ENCODE assay signal across 21 cellular contexts in genomic region chr3:69786854-69787253, GRCh38. TPM values are rescaled to one million over a fixed set of nuclear protein-coding genes. Genes with fewer than 3 reads are reported as not detected.
A peak's percentile ranks its signal among the peaks of the same experiment; 100 is the strongest.
DNase-seq lines count a peak whose midpoint lies in the region; ATAC-seq and TF ChIP-seq lines count a peak whose summit lies in the region.
"Had no signal": no experiment of that assay in that cellular context is flagged by ENCODE, and none has a peak within 500 bp of the region (broad histone marks: within the 10 kb centered on the region; RNA-seq: fewer than 3 reads in every experiment).

No MANE protein-coding gene starts in this region.

- no peak for TF ChIP-seq CTCF in heart left ventricle (IDR thresholded peaks at IDR 0.05)
- no peak for TF ChIP-seq CTCF in neural crest cell (conservative IDR thresholded peaks at IDR 0.05)
- no peak for TF ChIP-seq CTCF in progenitor cell of endocrine pancreas (IDR thresholded peaks at IDR 0.05; ENCODE audit: unreplicated experiment)

- 39 to 54% (median 44%) methylated on average over 4 of the region's 4 CpGs for WGBS in heart left ventricle, 4 donors

- H3K27me3 Mint-ChIP-seq in neural crest cell (ENCODE audit: low read depth) (no peaks in the 10 kb centered on the region), progenitor cell of endocrine pancreas (no peaks in the 10 kb centered on the region)

- intact Hi-C loops in Right ventricle myocardium inferior (cut with DNase I) (loop anchor here (2.0 kb wide), 1 partner anchor 48 kb away; the partner anchor contains the start of gene MITF), cardiac septum (cut with DNase I) (loop anchor here (5.0 kb wide), 1 partner anchor 45 kb away; no protein-coding TSS in a partner anchor), heart left ventricle (cut with DNase I) (loop anchor here in 5 of 10 donors (5.0 to 10.0 kb wide), 3 partner anchors 40 to 52 kb away; partner anchors contain the start of gene MITF (in 2 of the 5))

- H3K4me3 ChIP-seq in heart left ventricle = no peak overlapping the region
- H3K4me3 ChIP-seq: BLaER1, tibial artery had no signal

- H3K4me1 ChIP-seq in heart left ventricle = peaks cover 11 to 66% (median 50%) of the 10 kb centered on the region in 12 donors
- H3K4me1 ChIP-seq: BLaER1 had no signal

- peak overlapping the region; percentile 2 to 73 (median 52) for H3K27ac ChIP-seq in heart left ventricle
- H3K27ac ChIP-seq: BLaER1, neutrophil had no signal

- H3K27me3 ChIP-seq in heart left ventricle = no peaks in the 10 kb centered on the region
- H3K27me3 ChIP-seq: BLaER1, tibial artery had no signal

- DNase-seq in Right ventricle myocardium inferior (ENCODE audit: missing footprints) (no peak), cardiac septum (ENCODE audit: low spot score) (no peak), heart left ventricle (peak in 1 of 5 donors; percentile 16), neural crest cell (ENCODE audit: low read depth, low spot score) (no peak), superior temporal gyrus (ENCODE audit: extremely low spot score) (no peak), progenitor cell of endocrine pancreas (ENCODE audit: low spot score, unreplicated experiment) (no peak)
- DNase-seq: 8988T; activated CD4-positive, alpha-beta T cell treated with anti-CD3 and anti-CD28 coated beads for 36 hours; activated CD8-positive, alpha-beta memory T cell treated with anti-CD3 and anti-CD28 coated beads, Interleukin-2, amount 50 U/mL, for 4 hours; activated naive CD4-positive, alpha-beta T cell; cortex of kidney; GF-D8; midbrain; SIG-M5; small intestine; T1000; tibial artery had no signal

- H3K36me3 ChIP-seq in heart left ventricle = no peaks in the 10 kb centered on the region
- H3K36me3 ChIP-seq: BLaER1, neutrophil, tibial artery had no signal

- peak overlapping the region; percentile 39 for H3K27ac Mint-ChIP-seq in neural crest cell (ENCODE audit: unreplicated experiment)
- no peak overlapping the region for H3K27ac Mint-ChIP-seq in progenitor cell of endocrine pancreas
- H3K27ac Mint-ChIP-seq: activated CD4-positive, alpha-beta T cell treated with anti-CD3 and anti-CD28 coated beads for 36 hours had no signal

- H3K4me3 Mint-ChIP-seq in neural crest cell (no peak overlapping the region), progenitor cell of endocrine pancreas (ENCODE audit: low read depth) (no peak overlapping the region)
- H3K4me3 Mint-ChIP-seq: activated CD4-positive, alpha-beta T cell treated with anti-CD3 and anti-CD28 coated beads for 36 hours had no signal

- H3K4me1 Mint-ChIP-seq in neural crest cell = peaks cover 28% of the 10 kb centered on the region
- peaks cover 19% of the 10 kb centered on the region for H3K4me1 Mint-ChIP-seq in progenitor cell of endocrine pancreas (ENCODE audit: low read depth)

- peak; percentile 67 for ATAC-seq in Right ventricle myocardium inferior
- peak; percentile 64 to 81 (median 74) for ATAC-seq in heart left ventricle
- ATAC-seq in HG03521 (IDR thresholded peaks at IDR 0.05; ENCODE audit: unreplicated experiment) = no peak
- ATAC-seq in activated CD4-positive, CD25-positive, alpha-beta regulatory T cell treated with anti-CD3 and anti-CD28 coated beads, Interleukin-2, amount 50 U/mL, for 24 hours = no peak
- ATAC-seq: activated CD4-positive, alpha-beta T cell treated with anti-CD3 and anti-CD28 coated beads for 36 hours had no signal

- no peaks in the 10 kb centered on the region for H3K36me3 Mint-ChIP-seq in neural crest cell (ENCODE audit: low read depth)
- peaks cover 4% of the 10 kb centered on the region for H3K36me3 Mint-ChIP-seq in progenitor cell of endocrine pancreas (ENCODE audit: insufficient read depth)

- no peaks in the 10 kb centered on the region for H3K9me3 ChIP-seq in heart left ventricle
- H3K9me3 ChIP-seq: BLaER1, neutrophil, tibial artery had no signal

- peaks cover 5% of the 10 kb centered on the region for H3K9me3 Mint-ChIP-seq in neural crest cell
- H3K9me3 Mint-ChIP-seq in progenitor cell of endocrine pancreas (ENCODE audit: low read depth) = peaks cover 10% of the 10 kb centered on the region

- TF ChIP-seq POLR2A in heart left ventricle (IDR thresholded peaks at IDR 0.05) = no peak

RNA-seq across cellular contexts. Expression of gene MITF, which starts 47.6 kb away (rescaled TPM):
- 71.0 TPM for total RNA-seq in Right ventricle myocardium inferior
- 97.6 TPM for total RNA-seq in cardiac septum
- 100 to 1,000 TPM in 2 of 9 donors, 10 to 100 TPM in 7; 61.4 to 114 (median 86.9) TPM for total RNA-seq in heart left ventricle
- polyA plus RNA-seq in heart left ventricle = 10 to 100 TPM; 17.9 to 56.9 TPM
- total RNA-seq in neural crest cell = 2.0 and 2.7 TPM in 2 replicates
- total RNA-seq in progenitor cell of endocrine pancreas = 15.7 and 19.4 TPM in 2 replicates

Comparison
In these comparisons a context has a peak if more than half of its experiments do, and no peak if none do; other contexts are left out.
1. ATAC-seq: peak in Right ventricle myocardium inferior (single experiment) and heart left ventricle (4 of 4); none in HG03521 (single experiment) and activated CD4-positive, CD25-positive, alpha-beta regulatory T cell treated with anti-CD3 and anti-CD28 coated beads, Interleukin-2, amount 50 U/mL, for 24 hours (0 of 2).